2 cellular contexts compared by ENCODE assay signal in the genomic region with DNA sequence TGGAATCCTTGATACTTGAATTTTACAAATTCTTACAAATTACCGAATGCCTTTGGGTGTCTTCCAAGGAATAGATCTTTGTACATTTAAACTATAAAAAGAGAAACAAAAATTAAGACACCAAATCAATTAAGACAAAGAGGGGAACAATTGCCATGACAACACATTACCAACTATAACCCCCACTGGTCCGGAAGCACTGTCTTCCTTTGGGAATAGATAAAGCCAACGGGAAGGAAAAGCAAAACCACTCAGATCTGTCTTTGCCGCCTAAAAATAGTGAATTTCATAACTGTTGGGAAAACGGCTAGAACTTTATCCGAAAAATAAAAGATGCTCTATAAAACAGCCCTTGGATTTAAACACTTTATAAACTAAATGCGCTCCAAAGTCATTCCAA.
A peak's percentile ranks its signal among the peaks of the same experiment; 100 is the strongest.
TF ChIP-seq lines count a peak whose summit lies in the region.

No MANE protein-coding gene starts in this region.

TF ChIP-seq in K562, 482 proteins besides CTCF, POLR2A, EP300 and RAD21:
- peak; percentile 9; the same call in 1 of the 2 replicates for TF ChIP-seq RFX1 (IDR thresholded peaks at IDR 0.05)
- TF ChIP-seq, protein P1, sequence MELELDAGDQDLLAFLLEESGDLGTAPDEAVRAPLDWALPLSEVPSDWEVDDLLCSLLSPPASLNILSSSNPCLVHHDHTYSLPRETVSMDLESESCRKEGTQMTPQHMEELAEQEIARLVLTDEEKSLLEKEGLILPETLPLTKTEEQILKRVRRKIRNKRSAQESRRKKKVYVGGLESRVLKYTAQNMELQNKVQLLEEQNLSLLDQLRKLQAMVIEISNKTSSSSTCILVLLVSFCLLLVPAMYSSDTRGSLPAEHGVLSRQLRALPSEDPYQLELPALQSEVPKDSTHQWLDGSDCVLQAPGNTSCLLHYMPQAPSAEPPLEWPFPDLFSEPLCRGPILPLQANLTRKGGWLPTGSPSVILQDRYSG (tag; conservative IDR thresholded peaks at IDR 0.05; ENCODE audit: low read depth), result no peak
TF ChIP-seq in K562: peak in this region for 1.

TF ChIP-seq in endothelial cell of umbilical vein, 7 proteins besides CTCF, POLR2A, EP300 and RAD21:
- no peak for TF ChIP-seq MYC (IDR thresholded peaks at IDR 0.05; ENCODE audit: low read depth, low read length)
- TF ChIP-seq JUN (IDR thresholded peaks at IDR 0.05; ENCODE audit: borderline replicate concordance, insufficient read depth, insufficient read length, low read depth), result no peak
- TF ChIP-seq EZH2 (IDR thresholded peaks at IDR 0.05; ENCODE audit: borderline replicate concordance, low read depth, low read length, severe bottlenecking), result no peak
- TF ChIP-seq FOS (IDR thresholded peaks at IDR 0.05; ENCODE audit: borderline replicate concordance, insufficient read depth, low read length), result no peak
- no peak for TF ChIP-seq POLR2AphosphoS5 (IDR thresholded peaks at IDR 0.05; ENCODE audit: insufficient read depth, low read depth, low read length)
- TF ChIP-seq, protein P2, sequence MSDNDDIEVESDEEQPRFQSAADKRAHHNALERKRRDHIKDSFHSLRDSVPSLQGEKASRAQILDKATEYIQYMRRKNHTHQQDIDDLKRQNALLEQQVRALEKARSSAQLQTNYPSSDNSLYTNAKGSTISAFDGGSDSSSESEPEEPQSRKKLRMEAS (IDR thresholded peaks at IDR 0.05; ENCODE audit: insufficient read depth, insufficient read length), result no peak
- peak; percentile 20 for TF ChIP-seq GATA2 (IDR thresholded peaks at IDR 0.05; ENCODE audit: insufficient read depth, insufficient read length, low read depth, low read length)
